In the genomic region with DNA sequence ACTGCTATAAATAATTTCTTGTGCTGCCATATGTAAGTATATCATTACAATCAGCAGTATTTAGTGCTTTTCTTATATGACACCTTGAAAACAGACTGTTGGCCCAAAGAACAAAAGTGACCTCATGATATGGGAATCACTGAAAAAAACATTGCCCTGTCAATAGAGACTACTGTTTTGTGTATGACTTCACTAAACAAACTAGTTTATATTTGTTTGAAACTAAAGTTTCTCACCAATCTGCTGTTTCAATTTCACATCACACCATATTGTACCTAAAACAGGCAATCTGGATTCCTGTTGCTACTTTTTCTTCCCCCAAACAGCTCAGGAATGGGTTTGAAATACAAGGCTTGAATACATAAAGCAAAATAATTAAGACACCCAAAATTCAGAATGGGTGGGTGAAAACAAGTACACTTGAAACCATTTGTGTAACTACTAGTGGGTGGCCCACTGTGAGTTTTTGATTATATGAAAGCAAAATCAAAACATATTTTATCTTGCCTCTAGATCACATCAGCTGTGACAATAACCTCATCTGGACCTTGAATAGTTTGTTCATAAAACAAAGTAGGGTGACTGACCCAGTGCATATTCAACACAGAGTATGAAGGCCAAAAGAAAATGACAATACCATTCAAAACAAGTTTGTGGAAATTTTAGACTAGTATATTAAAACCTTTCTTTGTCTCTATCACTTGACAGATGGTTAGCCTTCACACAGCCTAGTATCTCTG, we compare ENCODE assay signal across 13 cellular contexts. TPM values are rescaled to one million over a fixed set of nuclear protein-coding genes. Genes with fewer than 3 reads are reported as not detected.
DNase-seq lines count a peak whose midpoint lies in the region; ATAC-seq and TF ChIP-seq lines count a peak whose summit lies in the region.
"Had no signal": no experiment of that assay in that cellular context is flagged by ENCODE, and none has a peak within 500 bp of the region (broad histone marks: within the 10 kb centered on the region; RNA-seq: fewer than 3 reads in every experiment).

No MANE protein-coding gene starts in this region.

- DNase-seq in adrenal gland: no peak
- DNase-seq in activated CD4-positive, alpha-beta T cell treated with anti-CD3 and anti-CD28 coated beads for 1 hour: no peak
- DNase-seq in SKM-1 treated with dmso at 0.1 percent for 144 hours (lab: John Stamatoyannopoulos, UW; ENCODE audit: unreplicated experiment): no peak
- DNase-seq in NAMALWA (ENCODE audit: low spot score): no peak
- DNase-seq in AG08396 (ENCODE audit: low spot score): no peak
- DNase-seq: activated CD8-positive, alpha-beta memory T cell treated with anti-CD3 and anti-CD28 coated beads, Interleukin-2, amount 50 U/mL, for 4 hours; BE2C; NCI-H1048; stimulated activated CD4-positive, alpha-beta T cell treated with anti-CD3 and anti-CD28 coated beads, Interleukin-4, amount 100 ng/mL, for 24 hours had no signal

- H3K27ac ChIP-seq in adrenal gland: peak overlapping the region in 3 of 5 donors; percentile 6 to 34 (median 17)
- H3K27ac ChIP-seq: RWPE1 had no signal

- H3K4me3 ChIP-seq in adrenal gland: no peak overlapping the region

- no peak for TF ChIP-seq POLR2A in adrenal gland (IDR thresholded peaks at IDR 0.05)

- H3K9me3 ChIP-seq in adrenal gland (replicated peaks in 1 of 3): no peaks in the 10 kb centered on the region
- H3K9me3 ChIP-seq: BE2C had no signal

- ATAC-seq in GM18873 (IDR thresholded peaks at IDR 0.05; ENCODE audit: low FRiP score, unreplicated experiment) (peak; percentile 55), GM21528 (IDR thresholded peaks at IDR 0.05; ENCODE audit: low FRiP score, unreplicated experiment) (peak; percentile 61), HG03045 (IDR thresholded peaks at IDR 0.05; ENCODE audit: unreplicated experiment) (peak; percentile 70)

- TF ChIP-seq CTCF in adrenal gland (IDR thresholded peaks at IDR 0.05): no peak

- intact Hi-C loops in adrenal gland (cut with DNase I): no loop called here

- H3K4me1 ChIP-seq in adrenal gland (replicated peaks in 1 of 2): peaks cover 3 to 36% of the 10 kb centered on the region in 2 donors
- H3K4me1 ChIP-seq: BE2C had no signal

- H3K36me3 ChIP-seq in adrenal gland (replicated peaks in 1 of 2): no peaks in the 10 kb centered on the region
- H3K36me3 ChIP-seq: BE2C had no signal

- no peaks in the 10 kb centered on the region for H3K27me3 ChIP-seq in adrenal gland
- H3K27me3 ChIP-seq: BE2C had no signal

RNA-seq across cellular contexts. Expression of a gene that starts 5.9 kb away (rescaled TPM):
- total RNA-seq in adrenal gland: 100 to 1,000 TPM in 7 of 8 donors, 10 to 100 TPM in 1; 72.0 to 167 (median 119) TPM
- polyA plus RNA-seq in adrenal gland: 10 to 100 TPM in 1 of 3 donors, 1 to 10 TPM in 2; 2.8 to 22.8 (median 3.6) TPM
